8 cellular contexts compared by ENCODE assay signal in the genomic region with DNA sequence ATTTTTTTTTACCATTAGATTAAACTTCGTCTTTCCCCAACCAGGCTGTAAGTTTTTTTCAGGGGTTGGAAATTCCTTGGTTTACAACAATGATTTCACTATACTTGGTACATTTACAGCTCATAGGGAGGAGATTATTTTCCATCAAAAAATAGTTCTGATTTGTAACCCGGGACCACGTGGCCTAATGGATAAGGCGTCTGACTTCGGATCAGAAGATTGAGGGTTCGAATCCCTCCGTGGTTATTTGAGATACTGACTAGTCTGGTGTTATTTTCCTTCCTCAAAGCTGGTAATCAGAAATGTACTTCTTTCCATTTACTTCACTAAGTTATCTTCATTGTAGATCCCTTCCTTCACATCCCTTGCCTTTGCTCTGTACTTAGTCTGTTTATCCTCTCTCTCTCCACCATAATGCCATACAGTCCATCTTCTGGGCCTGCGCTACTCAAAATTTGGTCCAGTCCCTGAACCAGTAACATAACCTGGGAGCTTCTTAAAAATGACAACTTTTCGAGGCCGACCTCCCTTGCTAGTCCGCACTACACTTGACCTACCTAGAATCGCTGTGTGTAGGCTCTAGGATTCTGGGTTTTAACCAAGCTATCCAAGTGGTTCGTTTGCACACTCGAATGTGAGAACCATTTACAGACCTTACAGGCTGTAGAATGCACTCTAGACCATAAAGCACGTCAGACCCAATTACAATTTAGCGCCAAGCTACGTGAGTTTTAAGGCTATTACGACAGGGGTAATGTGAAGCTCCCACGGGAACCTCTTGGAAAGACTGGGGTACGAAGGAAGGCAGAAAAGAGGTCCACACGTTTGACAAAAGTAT. TPM values are rescaled to one million over a fixed set of nuclear protein-coding genes. Genes with fewer than 3 reads are reported as not detected.
DNase-seq lines count a peak whose midpoint lies in the region; ATAC-seq and TF ChIP-seq lines count a peak whose summit lies in the region.

No MANE protein-coding gene starts in this region.

- peaks cover 4% of the 10 kb centered on the region for H3K9me3 Mint-ChIP-seq in activated CD4-positive, alpha-beta T cell treated with anti-CD3 and anti-CD28 coated beads, Interleukin-2, amount 10 ng/mL, durations not matched to agents 24 days and 14 days
- H3K9me3 Mint-ChIP-seq in endothelial cell (ENCODE audit: unreplicated experiment) (no peaks in the 10 kb centered on the region), mesothelial cell of epicardium (no peaks in the 10 kb centered on the region)

- H3K27ac ChIP-seq in suprapubic skin, result peak overlapping the region; percentile 3

- peak overlapping the region; percentile 62 for H3K4me3 ChIP-seq in suprapubic skin

- peak overlapping the region; percentile 93 for H3K27ac Mint-ChIP-seq in activated CD4-positive, alpha-beta T cell treated with anti-CD3 and anti-CD28 coated beads, Interleukin-2, amount 10 ng/mL, durations not matched to agents 24 days and 14 days
- peak overlapping the region; percentile 20 for H3K27ac Mint-ChIP-seq in endothelial cell (ENCODE audit: unreplicated experiment)
- peak overlapping the region; percentile 59 for H3K27ac Mint-ChIP-seq in mesothelial cell of epicardium

- no peak for TF ChIP-seq EP300 in suprapubic skin (IDR thresholded peaks at IDR 0.05)

- peaks cover 44% of the 10 kb centered on the region for H3K27me3 ChIP-seq in suprapubic skin

- H3K36me3 ChIP-seq in suprapubic skin, result no peaks in the 10 kb centered on the region

- peaks cover 17% of the 10 kb centered on the region for H3K4me1 ChIP-seq in suprapubic skin

- H3K4me1 Mint-ChIP-seq in activated CD4-positive, alpha-beta T cell treated with anti-CD3 and anti-CD28 coated beads, Interleukin-2, amount 10 ng/mL, durations not matched to agents 24 days and 14 days, result peaks cover 37% of the 10 kb centered on the region
- H3K4me1 Mint-ChIP-seq in endothelial cell (ENCODE audit: unreplicated experiment), result peaks cover 22% of the 10 kb centered on the region
- H3K4me1 Mint-ChIP-seq in mesothelial cell of epicardium, result peaks cover 11% of the 10 kb centered on the region

- intact Hi-C loops in activated CD4-positive, alpha-beta T cell treated with anti-CD3 and anti-CD28 coated beads, Interleukin-2, amount 10 ng/mL, durations not matched to agents 24 days and 14 days (cut with micrococcal nuclease), result loop anchor here (1.0 to 10.0 kb wide), 6 partner anchors 7 to 1582 kb away; a partner anchor contains a TSS

- 46% methylated on average over 21 of the region's 21 CpGs for WGBS in suprapubic skin

- peaks cover 6% of the 10 kb centered on the region for H3K27me3 Mint-ChIP-seq in activated CD4-positive, alpha-beta T cell treated with anti-CD3 and anti-CD28 coated beads, Interleukin-2, amount 10 ng/mL, durations not matched to agents 24 days and 14 days
- H3K27me3 Mint-ChIP-seq in endothelial cell (ENCODE audit: unreplicated experiment) (peaks cover 21% of the 10 kb centered on the region), mesothelial cell of epicardium (ENCODE audit: low read depth) (peaks cover 27% of the 10 kb centered on the region)

- no peaks in the 10 kb centered on the region for H3K36me3 Mint-ChIP-seq in activated CD4-positive, alpha-beta T cell treated with anti-CD3 and anti-CD28 coated beads, Interleukin-2, amount 10 ng/mL, durations not matched to agents 24 days and 14 days (ENCODE audit: low read depth)
- H3K36me3 Mint-ChIP-seq in endothelial cell (ENCODE audit: low read depth, unreplicated experiment), result no peaks in the 10 kb centered on the region
- H3K36me3 Mint-ChIP-seq in mesothelial cell of epicardium, result no peaks in the 10 kb centered on the region

- TF ChIP-seq POLR2A in suprapubic skin (IDR thresholded peaks at IDR 0.05), result no peak

- ATAC-seq in HG02981 (IDR thresholded peaks at IDR 0.05; ENCODE audit: unreplicated experiment) (peak; percentile 35), HG03457 (IDR thresholded peaks at IDR 0.05; ENCODE audit: unreplicated experiment) (no peak)

- DNase-seq in EH (ENCODE audit: low read depth), result peak; percentile 95
- peak; percentile 92 for DNase-seq in NCI-H510A treated with DMSO at 0.1 percent for 48 hours (lab: John Stamatoyannopoulos, UW)
- peak; percentile 92 for DNase-seq in activated CD4-positive, alpha-beta T cell treated with anti-CD3 and anti-CD28 coated beads, Interleukin-2, amount 10 ng/mL, durations not matched to agents 24 days and 14 days
- DNase-seq in endothelial cell (ENCODE audit: low spot score), result peak; percentile 65
- no peak for DNase-seq in mesothelial cell of epicardium (ENCODE audit: low spot score in 2 of 2, unreplicated experiment in 2 of 2)
- DNase-seq in suprapubic skin (ENCODE audit: low spot score in 2 of 2), result no peak

- peak overlapping the region; percentile 89 for H3K4me3 Mint-ChIP-seq in activated CD4-positive, alpha-beta T cell treated with anti-CD3 and anti-CD28 coated beads, Interleukin-2, amount 10 ng/mL, durations not matched to agents 24 days and 14 days
- peak overlapping the region; percentile 77 for H3K4me3 Mint-ChIP-seq in endothelial cell (ENCODE audit: unreplicated experiment)
- peak overlapping the region; percentile 86 for H3K4me3 Mint-ChIP-seq in mesothelial cell of epicardium

- no peak for TF ChIP-seq CTCF in endothelial cell (IDR thresholded peaks at IDR 0.05; ENCODE audit: unreplicated experiment)
- no peak for TF ChIP-seq CTCF in mesothelial cell of epicardium (IDR thresholded peaks at IDR 0.05; ENCODE audit: unreplicated experiment)
- no peak for TF ChIP-seq CTCF in suprapubic skin (IDR thresholded peaks at IDR 0.05)

- H3K9me3 ChIP-seq in suprapubic skin, result no peaks in the 10 kb centered on the region

RNA-seq across cellular contexts. Expression of gene BTN3A2, which starts 42.1 kb away (rescaled TPM):
- total RNA-seq in activated CD4-positive, alpha-beta T cell treated with anti-CD3 and anti-CD28 coated beads, Interleukin-2, amount 10 ng/mL, durations not matched to agents 24 days and 14 days, result 48.0 and 50.8 TPM in 2 replicates
- 8.2 TPM for total RNA-seq in endothelial cell (ENCODE audit: unreplicated experiment)
- 19.2 to 21.5 TPM (median 21.3 TPM) in 3 replicates for total RNA-seq in mesothelial cell of epicardium
- total RNA-seq in suprapubic skin, result 10 to 100 TPM; 15.2 to 29.6 (median 23.7) TPM

Comparison
In these comparisons a context has a peak if more than half of its experiments do, and no peak if none do; other contexts are left out.
1. DNase-seq: peak in EH (single experiment), NCI-H510A treated with DMSO at 0.1 percent for 48 hours (single experiment), activated CD4-positive, alpha-beta T cell treated with anti-CD3 and anti-CD28 coated beads, Interleukin-2, amount 10 ng/mL, durations not matched to agents 24 days and 14 days (single experiment) and endothelial cell (single experiment); none in mesothelial cell of epicardium (0 of 2) and suprapubic skin (0 of 2).
2. H3K27ac Mint-ChIP-seq: peak in every context shown above with its lines; median percentile 93 in activated CD4-positive, alpha-beta T cell treated with anti-CD3 and anti-CD28 coated beads, Interleukin-2, amount 10 ng/mL, durations not matched to agents 24 days and 14 days; 59 in mesothelial cell of epicardium; 20 in endothelial cell.
3. Peak in every context shown above with its lines, with median percentiles within 50 percentile points of each other: H3K4me3 Mint-ChIP-seq.